In genomic region chr11:102293873-102294601, GRCh38 we compare ENCODE assay signal across 8 cellular contexts. TPM values are rescaled to one million over a fixed set of nuclear protein-coding genes. Genes with fewer than 3 reads are reported as not detected.
A peak's percentile ranks its signal among the peaks of the same experiment; 100 is the strongest.
DNase-seq lines count a peak whose midpoint lies in the region; ATAC-seq, FAIRE-seq and TF ChIP-seq lines count a peak whose summit lies in the region.

No MANE protein-coding gene starts in this region.

- TF ChIP-seq POLR2A in esophagus muscularis mucosa (IDR thresholded peaks at IDR 0.05; ENCODE audit: low read depth) = no peak

- H3K4me3 Mint-ChIP-seq in T-cell = peak overlapping the region; percentile 74 to 90 (median 88)

- intact Hi-C loops in esophagus muscularis mucosa (cut with DNase I) = loop anchor here (10.0 kb wide), 1 partner anchor 371 kb away; no protein-coding TSS in a partner anchor
- intact Hi-C loops in pancreas (cut with DNase I) = loop anchor here in 1 of 3 donors (5.0 kb wide), 1 partner anchor 368 kb away; no protein-coding TSS in a partner anchor

- H3K9me3 ChIP-seq in esophagus muscularis mucosa (no peaks in the 10 kb centered on the region), pancreas (no peaks in the 10 kb centered on the region)

- no peak for TF ChIP-seq EP300 in esophagus muscularis mucosa (IDR thresholded peaks at IDR 0.05)

- TF ChIP-seq CTCF in HL-60 (IDR thresholded peaks at IDR 0.05; ENCODE audit: insufficient read depth, low read length) = peak; percentile 60
- TF ChIP-seq CTCF in esophagus muscularis mucosa (IDR thresholded peaks at IDR 0.05) = peak; percentile 56 to 72 (median 57)
- peak; percentile 35 to 58 (median 50) for TF ChIP-seq CTCF in pancreas (IDR thresholded peaks at IDR 0.05)

- peak; percentile 94 for ATAC-seq in GM21528 (IDR thresholded peaks at IDR 0.05; ENCODE audit: low FRiP score, unreplicated experiment)
- ATAC-seq in T-cell (replicated peaks in 1 of 4) = peak; percentile 86 to 97 (median 92)
- ATAC-seq in pancreas = peak; percentile 81 to 97 (median 94)

- H3K4me3 ChIP-seq in HL-60 (replicated peaks; ENCODE audit: insufficient read depth, low read length) (no peak overlapping the region), esophagus muscularis mucosa (no peak overlapping the region), pancreas (peak overlapping the region in 1 of 4 donors; percentile 6)

- H3K36me3 ChIP-seq in esophagus muscularis mucosa (no peaks in the 10 kb centered on the region), pancreas (no peaks in the 10 kb centered on the region)

- H3K4me1 ChIP-seq in esophagus muscularis mucosa (peaks cover 0 to 19% (median 13%) of the 10 kb centered on the region in 4 donors), pancreas (no peaks in the 10 kb centered on the region)

- WGBS in esophagus muscularis mucosa = 31% methylated on average over 6 of the region's 6 CpGs
- 7% methylated on average over 6 of the region's 6 CpGs for WGBS in pancreas, 2 donors

- POLR2A ChIA-PET in T-cell (lab: Charles Lee) = interaction anchor here (0.5 to 2.2 kb wide), 10 partner anchors 12 to 66 kb away, joined by 3 to 11 read pairs (median 4); no protein-coding TSS in a partner anchor

- peak overlapping the region; percentile 96 for H3K27ac Mint-ChIP-seq in T-cell

- H3K27me3 Mint-ChIP-seq in T-cell = no peaks in the 10 kb centered on the region

- FAIRE-seq in pancreas (lab: Jason Lieb, UNC) = peak; percentile 54

- no peaks in the 10 kb centered on the region for H3K36me3 Mint-ChIP-seq in T-cell

- H3K9me3 Mint-ChIP-seq in T-cell = no peaks in the 10 kb centered on the region

- peak; percentile 54 for DNase-seq in SIG-M5 treated with dmso at 0.1 percent for 504 hours (lab: John Stamatoyannopoulos, UW; ENCODE audit: unreplicated experiment)
- DNase-seq in SIG-M5 (lab: John Stamatoyannopoulos, UW) = no peak
- peak; percentile 31 to 38 for DNase-seq in HL-60 (ENCODE audit: low read depth in 1 of 2, low spot score in 1 of 2)
- DNase-seq in T-cell = peak in 8 of 34 experiments; percentile 11 to 45 (median 28)
- no peak for DNase-seq in esophagus muscularis mucosa (ENCODE audit: extremely low spot score)
- no peak for DNase-seq in pancreas
- DNase-seq in HK-2 (ENCODE audit: unreplicated experiment) = no peak

- H3K4me1 Mint-ChIP-seq in T-cell = peaks cover 32 to 53% (median 34%) of the 10 kb centered on the region in 3 donors

- H3K27ac ChIP-seq in HL-60 (replicated peaks) = no peak overlapping the region
- H3K27ac ChIP-seq in esophagus muscularis mucosa (replicated peaks in 1 of 4) = no peak overlapping the region
- no peak overlapping the region for H3K27ac ChIP-seq in pancreas

- CTCF ChIA-PET in T-cell (lab: Charles Lee) = interaction anchor here (0.6 to 3.6 kb wide), 42 partner anchors 9 to 767 kb away, joined by 3 to 66 read pairs (median 4); partner anchors contain the start of genes BIRC2 (in 1 of the 2) and BIRC3 (in 1 of the 2)

- H3K27me3 ChIP-seq in HL-60 (ENCODE audit: insufficient read depth, poor library complexity, severe bottlenecking) (no peaks in the 10 kb centered on the region), esophagus muscularis mucosa (no peaks in the 10 kb centered on the region), pancreas (no peaks in the 10 kb centered on the region)

RNA-seq across cellular contexts. Expression of gene BIRC3, which starts 23.2 kb away (rescaled TPM):
- total RNA-seq in T-cell (100 to 1,000 TPM in 2 of 5 donors, 10 to 100 TPM in 3; 82.6 to 114 (median 96.0) TPM), esophagus muscularis mucosa (10 to 100 TPM in 3 of 4 donors, 1 to 10 TPM in 1; 10.0 to 13.7 (median 11.0) TPM), pancreas (10 to 100 TPM in 2 of 6 donors, 1 to 10 TPM in 4; 4.8 to 47.3 (median 8.5) TPM)
- 1 to 10 TPM; 5.4 to 8.9 TPM for polyA plus RNA-seq in pancreas

RNA-seq across cellular contexts. Expression of gene BIRC2, which starts 53.0 kb away (rescaled TPM):
- 100 to 1,000 TPM in 1 of 5 donors, 10 to 100 TPM in 4; 53.3 to 100 (median 60.8) TPM for total RNA-seq in T-cell
- 10 to 100 TPM; 25.6 to 40.3 (median 33.5) TPM for total RNA-seq in esophagus muscularis mucosa
- total RNA-seq in pancreas = 10 to 100 TPM; 20.2 to 39.1 (median 24.7) TPM
- 10 to 100 TPM; 20.3 to 23.0 TPM for polyA plus RNA-seq in pancreas

Comparison
In these comparisons a context has a peak if more than half of its experiments do, and no peak if none do; other contexts are left out.
1. DNase-seq: peak in SIG-M5 treated with dmso at 0.1 percent for 504 hours (single experiment) and HL-60 (2 of 2); none in SIG-M5 (single experiment), esophagus muscularis mucosa (single experiment), pancreas (0 of 6) and HK-2 (single experiment).
2. Peak in every context shown above with its lines, with median percentiles within 50 percentile points of each other: ATAC-seq and CTCF ChIP-seq.